2 cellular contexts compared by ENCODE assay signal in the genomic region with DNA sequence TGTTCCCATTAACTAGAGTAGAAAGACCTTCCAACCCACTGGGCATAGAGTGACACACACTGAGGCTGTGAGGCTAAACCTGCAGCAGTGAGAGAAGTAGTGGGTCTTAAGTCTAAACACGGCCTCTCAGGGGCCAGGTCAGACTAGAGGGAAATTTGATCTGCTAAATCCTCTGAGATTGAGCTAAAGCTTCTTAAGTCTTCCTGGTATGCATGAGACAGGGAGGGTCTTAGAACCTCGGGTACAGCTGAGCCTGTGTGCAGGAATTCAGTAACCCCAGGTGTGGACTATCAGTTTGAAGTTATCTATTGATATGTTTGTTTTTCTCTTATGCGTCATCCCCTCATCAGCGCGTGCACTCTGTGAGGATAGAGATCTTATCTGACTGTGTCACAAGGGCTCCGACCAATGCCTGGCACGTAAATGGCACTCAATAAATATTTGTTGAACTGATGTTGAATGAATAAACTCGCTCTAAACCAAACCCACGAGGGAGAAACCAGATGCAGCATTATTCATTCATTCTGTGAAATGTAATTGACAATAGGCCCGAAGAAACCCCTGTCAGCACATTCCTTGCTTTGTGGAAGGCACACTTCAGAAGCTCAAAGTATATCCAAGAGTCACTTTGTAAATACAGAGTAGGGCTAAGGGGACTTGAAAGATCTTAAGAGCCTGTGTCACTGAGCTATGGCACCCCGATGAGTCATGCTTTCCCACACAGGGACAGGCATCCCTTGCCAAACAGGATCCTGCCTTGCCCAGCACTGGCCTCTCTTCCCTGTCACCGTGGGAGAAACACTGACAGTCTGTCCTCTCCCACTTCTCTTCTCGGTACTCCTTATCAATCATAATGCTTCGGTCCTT.
TF ChIP-seq lines count a peak whose summit lies in the region.

No MANE protein-coding gene starts in this region.

TF ChIP-seq in K562, 482 proteins besides CTCF, POLR2A, EP300 and RAD21 (continued from another document and continues in another):
- TF ChIP-seq, protein P1, sequence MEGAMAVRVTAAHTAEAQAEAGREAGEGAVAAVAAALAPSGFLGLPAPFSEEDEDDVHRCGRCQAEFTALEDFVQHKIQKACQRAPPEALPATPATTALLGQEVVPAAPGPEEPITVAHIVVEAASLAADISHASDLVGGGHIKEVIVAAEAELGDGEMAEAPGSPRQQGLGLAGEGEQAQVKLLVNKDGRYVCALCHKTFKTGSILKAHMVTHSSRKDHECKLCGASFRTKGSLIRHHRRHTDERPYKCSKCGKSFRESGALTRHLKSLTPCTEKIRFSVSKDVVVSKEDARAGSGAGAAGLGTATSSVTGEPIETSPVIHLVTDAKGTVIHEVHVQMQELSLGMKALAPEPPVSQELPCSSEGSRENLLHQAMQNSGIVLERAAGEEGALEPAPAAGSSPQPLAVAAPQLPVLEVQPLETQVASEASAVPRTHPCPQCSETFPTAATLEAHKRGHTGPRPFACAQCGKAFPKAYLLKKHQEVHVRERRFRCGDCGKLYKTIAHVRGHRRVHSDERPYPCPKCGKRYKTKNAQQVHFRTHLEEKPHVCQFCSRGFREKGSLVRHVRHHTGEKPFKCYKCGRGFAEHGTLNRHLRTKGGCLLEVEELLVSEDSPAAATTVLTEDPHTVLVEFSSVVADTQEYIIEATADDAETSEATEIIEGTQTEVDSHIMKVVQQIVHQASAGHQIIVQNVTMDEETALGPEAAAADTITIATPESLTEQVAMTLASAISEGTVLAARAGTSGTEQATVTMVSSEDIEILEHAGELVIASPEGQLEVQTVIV (CRISPR knock-in tag; IDR thresholded peaks at IDR 0.05; ENCODE audit: borderline replicate concordance) = no peak
- TF ChIP-seq FIP1L1 (IDR thresholded peaks at IDR 0.05; ENCODE audit: low read depth, low read length, poor library complexity, severe bottlenecking) (no peak), ZNF140 (CRISPR knock-in tag; IDR thresholded peaks at IDR 0.05) (no peak), JUNB (CRISPR knock-in tag; conservative IDR thresholded peaks at IDR 0.05) (0 out of 2 replicates have a peak, but pooled peaks have one; percentile 42), MAFG (tag; conservative IDR thresholded peaks at IDR 0.05) (peak; percentile 50), JUN (IDR thresholded peaks at IDR 0.05; ENCODE audit: borderline replicate concordance, low read depth, low read length) (peak; percentile 49), JUN (CRISPR knock-in tag; IDR thresholded peaks at IDR 0.05; ENCODE audit: borderline replicate concordance) (no peak), ZNF431 (CRISPR knock-in tag; IDR thresholded peaks at IDR 0.05) (no peak), BHLHE40 (IDR thresholded peaks at IDR 0.05; ENCODE audit: low read length) (peak; percentile 53), RAD51 (IDR thresholded peaks at IDR 0.05; ENCODE audit: borderline replicate concordance, low read depth) (no peak), NCOR1 (IDR thresholded peaks at IDR 0.05) (no peak), MEF2A (IDR thresholded peaks at IDR 0.05; ENCODE audit: control insufficient read depth, low read depth, low read length) (no peak)
- TF ChIP-seq, protein P2, sequence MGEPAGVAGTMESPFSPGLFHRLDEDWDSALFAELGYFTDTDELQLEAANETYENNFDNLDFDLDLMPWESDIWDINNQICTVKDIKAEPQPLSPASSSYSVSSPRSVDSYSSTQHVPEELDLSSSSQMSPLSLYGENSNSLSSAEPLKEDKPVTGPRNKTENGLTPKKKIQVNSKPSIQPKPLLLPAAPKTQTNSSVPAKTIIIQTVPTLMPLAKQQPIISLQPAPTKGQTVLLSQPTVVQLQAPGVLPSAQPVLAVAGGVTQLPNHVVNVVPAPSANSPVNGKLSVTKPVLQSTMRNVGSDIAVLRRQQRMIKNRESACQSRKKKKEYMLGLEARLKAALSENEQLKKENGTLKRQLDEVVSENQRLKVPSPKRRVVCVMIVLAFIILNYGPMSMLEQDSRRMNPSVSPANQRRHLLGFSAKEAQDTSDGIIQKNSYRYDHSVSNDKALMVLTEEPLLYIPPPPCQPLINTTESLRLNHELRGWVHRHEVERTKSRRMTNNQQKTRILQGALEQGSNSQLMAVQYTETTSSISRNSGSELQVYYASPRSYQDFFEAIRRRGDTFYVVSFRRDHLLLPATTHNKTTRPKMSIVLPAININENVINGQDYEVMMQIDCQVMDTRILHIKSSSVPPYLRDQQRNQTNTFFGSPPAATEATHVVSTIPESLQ (CRISPR knock-in tag; IDR thresholded peaks at IDR 0.05) = no peak
- TF ChIP-seq, protein P3, sequence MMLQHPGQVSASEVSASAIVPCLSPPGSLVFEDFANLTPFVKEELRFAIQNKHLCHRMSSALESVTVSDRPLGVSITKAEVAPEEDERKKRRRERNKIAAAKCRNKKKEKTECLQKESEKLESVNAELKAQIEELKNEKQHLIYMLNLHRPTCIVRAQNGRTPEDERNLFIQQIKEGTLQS (IDR thresholded peaks at IDR 0.05) = peak; percentile 91
- TF ChIP-seq, protein P3 (CRISPR knock-in tag; conservative IDR thresholded peaks at IDR 0.05) = no peak
- TF ChIP-seq, protein P4, sequence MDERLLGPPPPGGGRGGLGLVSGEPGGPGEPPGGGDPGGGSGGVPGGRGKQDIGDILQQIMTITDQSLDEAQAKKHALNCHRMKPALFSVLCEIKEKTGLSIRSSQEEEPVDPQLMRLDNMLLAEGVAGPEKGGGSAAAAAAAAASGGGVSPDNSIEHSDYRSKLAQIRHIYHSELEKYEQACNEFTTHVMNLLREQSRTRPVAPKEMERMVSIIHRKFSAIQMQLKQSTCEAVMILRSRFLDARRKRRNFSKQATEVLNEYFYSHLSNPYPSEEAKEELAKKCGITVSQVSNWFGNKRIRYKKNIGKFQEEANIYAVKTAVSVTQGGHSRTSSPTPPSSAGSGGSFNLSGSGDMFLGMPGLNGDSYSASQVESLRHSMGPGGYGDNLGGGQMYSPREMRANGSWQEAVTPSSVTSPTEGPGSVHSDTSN (CRISPR knock-in tag; IDR thresholded peaks at IDR 0.05; ENCODE audit: low read depth) = no peak
- TF ChIP-seq, protein P4 (tag; conservative IDR thresholded peaks at IDR 0.05; ENCODE audit: low read depth) = 0 out of 2 replicates have a peak, but pooled peaks have one; percentile 12
- TF ChIP-seq, protein P5, sequence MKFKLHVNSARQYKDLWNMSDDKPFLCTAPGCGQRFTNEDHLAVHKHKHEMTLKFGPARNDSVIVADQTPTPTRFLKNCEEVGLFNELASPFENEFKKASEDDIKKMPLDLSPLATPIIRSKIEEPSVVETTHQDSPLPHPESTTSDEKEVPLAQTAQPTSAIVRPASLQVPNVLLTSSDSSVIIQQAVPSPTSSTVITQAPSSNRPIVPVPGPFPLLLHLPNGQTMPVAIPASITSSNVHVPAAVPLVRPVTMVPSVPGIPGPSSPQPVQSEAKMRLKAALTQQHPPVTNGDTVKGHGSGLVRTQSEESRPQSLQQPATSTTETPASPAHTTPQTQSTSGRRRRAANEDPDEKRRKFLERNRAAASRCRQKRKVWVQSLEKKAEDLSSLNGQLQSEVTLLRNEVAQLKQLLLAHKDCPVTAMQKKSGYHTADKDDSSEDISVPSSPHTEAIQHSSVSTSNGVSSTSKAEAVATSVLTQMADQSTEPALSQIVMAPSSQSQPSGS (CRISPR knock-in tag; IDR thresholded peaks at IDR 0.05) = no peak

TF ChIP-seq in HepG2, 621 proteins besides CTCF, POLR2A, EP300 and RAD21 (continued from another document and continues in another):
- TF ChIP-seq ZNF737 (CRISPR knock-in tag; IDR thresholded peaks at IDR 0.05; ENCODE audit: borderline replicate concordance) (no peak), ARHGAP35 (CRISPR knock-in tag; IDR thresholded peaks at IDR 0.05; ENCODE audit: borderline replicate concordance) (no peak), ZNF652 (CRISPR knock-in tag; IDR thresholded peaks at IDR 0.05; ENCODE audit: borderline replicate concordance, low read depth) (no peak), PHF5A (CRISPR knock-in tag; IDR thresholded peaks at IDR 0.05; ENCODE audit: low read depth, unreplicated experiment) (no peak), SNRNP70 (IDR thresholded peaks at IDR 0.05; ENCODE audit: low read depth, low read length) (no peak), ZFP36 (IDR thresholded peaks at IDR 0.05; ENCODE audit: borderline replicate concordance, low read depth, low read length, partially characterized antibody) (no peak), ZNF841 (CRISPR knock-in tag; IDR thresholded peaks at IDR 0.05; ENCODE audit: borderline replicate concordance) (no peak), ZNF101 (CRISPR knock-in tag; IDR thresholded peaks at IDR 0.05; ENCODE audit: borderline replicate concordance, low read depth) (no peak), SALL1 (CRISPR knock-in tag; IDR thresholded peaks at IDR 0.05) (peak; percentile 71), ELF4 (CRISPR knock-in tag; IDR thresholded peaks at IDR 0.05; ENCODE audit: borderline replicate concordance) (no peak), EED (CRISPR knock-in tag; IDR thresholded peaks at IDR 0.05) (no peak), KDM5B (CRISPR knock-in tag; IDR thresholded peaks at IDR 0.05; ENCODE audit: borderline replicate concordance) (no peak), CAMTA2 (CRISPR knock-in tag; IDR thresholded peaks at IDR 0.05; ENCODE audit: borderline replicate concordance) (no peak), KLF16 (CRISPR knock-in tag; IDR thresholded peaks at IDR 0.05) (no peak), ZNF672 (CRISPR knock-in tag; IDR thresholded peaks at IDR 0.05) (no peak), FOXK1 (CRISPR knock-in tag; IDR thresholded peaks at IDR 0.05; ENCODE audit: borderline replicate concordance, low read depth) (peak; percentile 61), ZNF274 (CRISPR knock-in tag; IDR thresholded peaks at IDR 0.05) (no peak; the same call in 1 of the 2 replicates), SCMH1 (CRISPR knock-in tag; IDR thresholded peaks at IDR 0.05; ENCODE audit: borderline replicate concordance) (no peak), ZNF432 (CRISPR knock-in tag; IDR thresholded peaks at IDR 0.05; ENCODE audit: borderline replicate concordance) (no peak), SIX1 (CRISPR knock-in tag; IDR thresholded peaks at IDR 0.05; ENCODE audit: borderline replicate concordance) (peak; percentile 47; the same call in 1 of the 2 replicates), YEATS2 (CRISPR knock-in tag; IDR thresholded peaks at IDR 0.05; ENCODE audit: borderline replicate concordance) (no peak)
- TF ChIP-seq, protein P6, sequence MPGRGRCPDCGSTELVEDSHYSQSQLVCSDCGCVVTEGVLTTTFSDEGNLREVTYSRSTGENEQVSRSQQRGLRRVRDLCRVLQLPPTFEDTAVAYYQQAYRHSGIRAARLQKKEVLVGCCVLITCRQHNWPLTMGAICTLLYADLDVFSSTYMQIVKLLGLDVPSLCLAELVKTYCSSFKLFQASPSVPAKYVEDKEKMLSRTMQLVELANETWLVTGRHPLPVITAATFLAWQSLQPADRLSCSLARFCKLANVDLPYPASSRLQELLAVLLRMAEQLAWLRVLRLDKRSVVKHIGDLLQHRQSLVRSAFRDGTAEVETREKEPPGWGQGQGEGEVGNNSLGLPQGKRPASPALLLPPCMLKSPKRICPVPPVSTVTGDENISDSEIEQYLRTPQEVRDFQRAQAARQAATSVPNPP (CRISPR knock-in tag; IDR thresholded peaks at IDR 0.05) = no peak
- TF ChIP-seq, protein P7, sequence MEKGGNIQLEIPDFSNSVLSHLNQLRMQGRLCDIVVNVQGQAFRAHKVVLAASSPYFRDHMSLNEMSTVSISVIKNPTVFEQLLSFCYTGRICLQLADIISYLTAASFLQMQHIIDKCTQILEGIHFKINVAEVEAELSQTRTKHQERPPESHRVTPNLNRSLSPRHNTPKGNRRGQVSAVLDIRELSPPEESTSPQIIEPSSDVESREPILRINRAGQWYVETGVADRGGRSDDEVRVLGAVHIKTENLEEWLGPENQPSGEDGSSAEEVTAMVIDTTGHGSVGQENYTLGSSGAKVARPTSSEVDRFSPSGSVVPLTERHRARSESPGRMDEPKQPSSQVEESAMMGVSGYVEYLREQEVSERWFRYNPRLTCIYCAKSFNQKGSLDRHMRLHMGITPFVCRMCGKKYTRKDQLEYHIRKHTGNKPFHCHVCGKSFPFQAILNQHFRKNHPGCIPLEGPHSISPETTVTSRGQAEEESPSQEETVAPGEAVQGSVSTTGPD (CRISPR knock-in tag; IDR thresholded peaks at IDR 0.05) = no peak
- TF ChIP-seq, protein P8, sequence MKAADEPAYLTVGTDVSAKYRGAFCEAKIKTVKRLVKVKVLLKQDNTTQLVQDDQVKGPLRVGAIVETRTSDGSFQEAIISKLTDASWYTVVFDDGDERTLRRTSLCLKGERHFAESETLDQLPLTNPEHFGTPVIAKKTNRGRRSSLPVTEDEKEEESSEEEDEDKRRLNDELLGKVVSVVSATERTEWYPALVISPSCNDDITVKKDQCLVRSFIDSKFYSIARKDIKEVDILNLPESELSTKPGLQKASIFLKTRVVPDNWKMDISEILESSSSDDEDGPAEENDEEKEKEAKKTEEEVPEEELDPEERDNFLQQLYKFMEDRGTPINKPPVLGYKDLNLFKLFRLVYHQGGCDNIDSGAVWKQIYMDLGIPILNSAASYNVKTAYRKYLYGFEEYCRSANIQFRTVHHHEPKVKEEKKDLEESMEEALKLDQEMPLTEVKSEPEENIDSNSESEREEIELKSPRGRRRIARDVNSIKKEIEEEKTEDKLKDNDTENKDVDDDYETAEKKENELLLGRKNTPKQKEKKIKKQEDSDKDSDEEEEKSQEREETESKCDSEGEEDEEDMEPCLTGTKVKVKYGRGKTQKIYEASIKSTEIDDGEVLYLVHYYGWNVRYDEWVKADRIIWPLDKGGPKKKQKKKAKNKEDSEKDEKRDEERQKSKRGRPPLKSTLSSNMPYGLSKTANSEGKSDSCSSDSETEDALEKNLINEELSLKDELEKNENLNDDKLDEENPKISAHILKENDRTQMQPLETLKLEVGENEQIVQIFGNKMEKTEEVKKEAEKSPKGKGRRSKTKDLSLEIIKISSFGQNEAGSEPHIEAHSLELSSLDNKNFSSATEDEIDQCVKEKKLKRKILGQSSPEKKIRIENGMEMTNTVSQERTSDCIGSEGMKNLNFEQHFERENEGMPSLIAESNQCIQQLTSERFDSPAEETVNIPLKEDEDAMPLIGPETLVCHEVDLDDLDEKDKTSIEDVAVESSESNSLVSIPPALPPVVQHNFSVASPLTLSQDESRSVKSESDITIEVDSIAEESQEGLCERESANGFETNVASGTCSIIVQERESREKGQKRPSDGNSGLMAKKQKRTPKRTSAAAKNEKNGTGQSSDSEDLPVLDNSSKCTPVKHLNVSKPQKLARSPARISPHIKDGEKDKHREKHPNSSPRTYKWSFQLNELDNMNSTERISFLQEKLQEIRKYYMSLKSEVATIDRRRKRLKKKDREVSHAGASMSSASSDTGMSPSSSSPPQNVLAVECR (CRISPR knock-in tag; IDR thresholded peaks at IDR 0.05; ENCODE audit: borderline replicate concordance) = peak; percentile 54; the same call in 1 of the 2 replicates
- TF ChIP-seq, protein P9, sequence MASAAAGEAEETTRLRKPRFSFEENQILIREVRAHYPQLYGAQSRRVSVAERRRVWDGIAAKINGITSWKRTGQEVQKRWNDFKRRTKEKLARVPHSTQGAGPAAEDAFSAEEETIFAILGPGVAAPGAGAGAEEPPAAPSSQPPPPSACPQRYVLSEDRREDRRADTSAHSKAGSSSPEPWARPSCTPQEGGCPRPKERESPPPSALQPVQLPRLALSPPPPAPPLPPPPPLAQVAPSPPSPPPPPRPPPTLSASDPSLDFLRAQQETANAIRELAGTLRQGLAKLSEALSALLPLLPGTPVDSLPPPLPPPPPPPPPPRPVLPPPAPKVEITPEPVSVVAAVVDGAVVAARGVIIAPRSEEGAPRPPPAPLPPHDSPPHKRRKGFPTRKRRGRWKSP (CRISPR knock-in tag; IDR thresholded peaks at IDR 0.05) = peak; percentile 77; the same call in 1 of the 2 replicates
